ENCODE assay signal across 15 cellular contexts in genomic region chr9:94554078-94554438, GRCh38. TPM values are rescaled to one million over a fixed set of nuclear protein-coding genes. Genes with fewer than 3 reads are reported as not detected.
A peak's percentile ranks its signal among the peaks of the same experiment; 100 is the strongest.
DNase-seq lines count a peak whose midpoint lies in the region; ATAC-seq and TF ChIP-seq lines count a peak whose summit lies in the region.
"Had no signal": no experiment of that assay in that cellular context is flagged by ENCODE, and none has a peak within 500 bp of the region (broad histone marks: within the 10 kb centered on the region; RNA-seq: fewer than 3 reads in every experiment).

No MANE protein-coding gene starts in this region.

- WGBS in ectodermal cell, 2 experiments = 50 to 51% methylated on average over 16 of the region's 16 CpGs

- H3K9me3 ChIP-seq in MG63 (no peaks in the 10 kb centered on the region), ectodermal cell (ENCODE audit: control insufficient read depth, low read length) (no peaks in the 10 kb centered on the region), mucosa of descending colon (no peaks in the 10 kb centered on the region)
- H3K9me3 ChIP-seq: neutrophil, uterus had no signal

- TF ChIP-seq CTCF in 22Rv1 (IDR thresholded peaks at IDR 0.05) (no peak), mucosa of descending colon (IDR thresholded peaks at IDR 0.05) (no peak)

- H3K4me1 ChIP-seq in ectodermal cell (ENCODE audit: control insufficient read depth, insufficient read depth, low read length) = no peaks in the 10 kb centered on the region
- peaks cover 7% of the 10 kb centered on the region for H3K4me1 ChIP-seq in mucosa of descending colon (ENCODE audit: low read depth)
- H3K4me1 ChIP-seq: uterus had no signal

- DNase-seq in MG63 (peak; percentile 60), mucosa of descending colon (peak; percentile 74 to 79 (median 78)), A172 (ENCODE audit: low spot score) (no peak), HPDE6-E6E7 (ENCODE audit: extremely low spot score) (no peak)
- DNase-seq: activated B cell treated with CpG ODN at 0.5 μM for 24 hours, DMS79 treated with DMSO at 0.1 percent for 48 hours, uterus had no signal

- peaks cover 5% of the 10 kb centered on the region; the same call in 1 of the 2 replicates for H3K36me3 ChIP-seq in MG63
- no peaks in the 10 kb centered on the region for H3K36me3 ChIP-seq in ectodermal cell (ENCODE audit: control insufficient read depth, insufficient read depth, low read length)
- H3K36me3 ChIP-seq in mucosa of descending colon (ENCODE audit: low read depth) = no peaks in the 10 kb centered on the region
- H3K36me3 ChIP-seq: neutrophil, uterus had no signal

- H3K4me3 ChIP-seq in MG63 = peak overlapping the region; percentile 58
- H3K4me3 ChIP-seq in ectodermal cell (ENCODE audit: insufficient read depth, low read depth, low read length) = peak overlapping the region; percentile 60
- peak overlapping the region; percentile 9 for H3K4me3 ChIP-seq in mucosa of descending colon
- H3K4me3 ChIP-seq: uterus had no signal

- peak overlapping the region; percentile 90 for H3K27ac ChIP-seq in 22Rv1
- no peak overlapping the region for H3K27ac ChIP-seq in ectodermal cell (ENCODE audit: insufficient read depth, low read depth, low read length, poor library complexity, severe bottlenecking)
- H3K27ac ChIP-seq: neutrophil, uterus had no signal

- peak; percentile 54 for ATAC-seq in mucosa of descending colon
- ATAC-seq in GM21825 (IDR thresholded peaks at IDR 0.05; ENCODE audit: unreplicated experiment) = no peak
- no peak for ATAC-seq in HG02610 (IDR thresholded peaks at IDR 0.05; ENCODE audit: unreplicated experiment)

- intact Hi-C loops in mucosa of descending colon (cut with DNase I, micrococcal nuclease) = no loop called here

- no peaks in the 10 kb centered on the region for H3K27me3 ChIP-seq in MG63
- H3K27me3 ChIP-seq in ectodermal cell (ENCODE audit: control insufficient read depth, insufficient read depth, low read length, poor library complexity, severe bottlenecking) = no peaks in the 10 kb centered on the region
- H3K27me3 ChIP-seq: uterus had no signal

RNA-seq across cellular contexts. Expression of gene PCAT7, which starts 0.8 kb away (rescaled TPM):
- 1.2 and 4.0 TPM in 2 replicates for total RNA-seq in MG63 (2014; rRNA removed; shearing (Covaris generic); ENCODE audit: low replicate concordance)
- polyA plus RNA-seq in ectodermal cell (2013, experiment 1 of 4) = 6.1 TPM
- polyA plus RNA-seq in ectodermal cell (2013, experiment 2 of 4) = 11.0 TPM
- 4.8 TPM for polyA plus RNA-seq in ectodermal cell (2013, experiment 3 of 4)
- 6.4 TPM for polyA plus RNA-seq in ectodermal cell (2013, experiment 4 of 4)
- total RNA-seq in mucosa of descending colon = 1 to 10 TPM in 2 of 3 donors, under 1 TPM in 1; 0.60 to 2.2 (median 1.2) TPM
- 2.0 and 2.2 TPM in 2 replicates for total RNA-seq in A172 (2014; rRNA removed; shearing (Covaris generic))
- total RNA-seq: activated B cell treated with CpG ODN at 0.5 μM for 24 hours, left cardiac atrium, uterus had no signal

RNA-seq across cellular contexts. Expression of gene FBP2, which starts 39.6 kb away (rescaled TPM):
- total RNA-seq in MG63 (2014; rRNA removed; shearing (Covaris generic); ENCODE audit: low replicate concordance) = not detected in 2 replicates
- polyA plus RNA-seq in ectodermal cell (2013, experiment 1 of 4) = not detected
- not detected for polyA plus RNA-seq in ectodermal cell (2013, experiment 2 of 4)
- polyA plus RNA-seq in ectodermal cell (2013, experiment 3 of 4) = not detected
- polyA plus RNA-seq in ectodermal cell (2013, experiment 4 of 4) = not detected
- total RNA-seq in mucosa of descending colon = not detected
- total RNA-seq in A172 (2014; rRNA removed; shearing (Covaris generic)) = not detected in 2 replicates
- total RNA-seq: activated B cell treated with CpG ODN at 0.5 μM for 24 hours, HT1080, SK-MEL-5, uterus had no signal

Comparison
In these comparisons a context has a peak if more than half of its experiments do, and no peak if none do; other contexts are left out.
1. DNase-seq: peak in MG63 (single experiment) and mucosa of descending colon (3 of 3); none in A172 (single experiment) and HPDE6-E6E7 (single experiment).
2. H3K4me3 ChIP-seq: peak in every context shown above with its lines; median percentile 60 in ectodermal cell; 58 in MG63; 9 in mucosa of descending colon.